21 cellular contexts compared by ENCODE assay signal in genomic region chr4:773214-773613, GRCh38. TPM values are rescaled to one million over a fixed set of nuclear protein-coding genes. Genes with fewer than 3 reads are reported as not detected.
DNase-seq lines count a peak whose midpoint lies in the region; ATAC-seq and TF ChIP-seq lines count a peak whose summit lies in the region.
"Had no signal": no experiment of that assay in that cellular context is flagged by ENCODE, and none has a peak within 500 bp of the region (broad histone marks: within the 10 kb centered on the region; RNA-seq: fewer than 3 reads in every experiment).

No MANE protein-coding gene starts in this region.

- peaks cover 41 to 42% of the 10 kb centered on the region in 2 donors for H3K4me1 Mint-ChIP-seq in effector memory CD8-positive, alpha-beta T cell (ENCODE audit: low read depth in 2 of 2)

- H3K36me3 ChIP-seq in breast epithelium (no peaks in the 10 kb centered on the region), mammary epithelial cell (ENCODE audit: insufficient read depth, low read length) (peaks cover 18% of the 10 kb centered on the region), subcutaneous abdominal adipose tissue (ENCODE audit: control insufficient read depth in 5 of 5, insufficient read depth in 5 of 5, low read length in 5 of 5) (peaks cover 0 to 56% (median 33%) of the 10 kb centered on the region in 5 donors), Peyer's patch (peaks cover 0 to 48% (median 0%) of the 10 kb centered on the region in 3 donors)

- H2AFZ ChIP-seq in mammary epithelial cell (ENCODE audit: low read depth, low read length): no peak overlapping the region
- H2AFZ ChIP-seq: GM23248, hepatocyte had no signal

- WGBS in mammary epithelial cell (ENCODE audit: low coverage, missing lambda C conversion rate): 68% methylated on average over 5 of the region's 9 CpGs
- 50% methylated on average over 9 of the region's 9 CpGs for WGBS in right cardiac atrium

- H3K27ac ChIP-seq in breast epithelium (peak overlapping the region; percentile 23 to 66), mammary epithelial cell (ENCODE audit: insufficient read depth, low read depth, low read length) (no peak overlapping the region), right cardiac atrium (ENCODE audit: low read length) (peak overlapping the region; percentile 33), subcutaneous abdominal adipose tissue (ENCODE audit: low read depth, low read length) (peak overlapping the region; percentile 51), Peyer's patch (no peak overlapping the region)
- H3K27ac ChIP-seq: GM23248 had no signal

- no peaks in the 10 kb centered on the region for H3K9me3 Mint-ChIP-seq in effector memory CD8-positive, alpha-beta T cell
- H3K9me3 Mint-ChIP-seq: activated naive CD4-positive, alpha-beta T cell treated with anti-CD3 and anti-CD28 coated beads for 36 hours; CD8-positive, alpha-beta memory T cell; central memory CD8-positive, alpha-beta T cell had no signal

- dilution Hi-C loops in mammary epithelial cell (cut with HindIII; ENCODE audit: low sequenced_read_pairs): no loop called here

- BruUV-seq in mammary epithelial cell (replicated peaks; lab: Mats Ljungman, UMichigan): no TSS peak

- H3K27me3 Mint-ChIP-seq in effector memory CD8-positive, alpha-beta T cell: no peaks in the 10 kb centered on the region
- H3K27me3 Mint-ChIP-seq: CD8-positive, alpha-beta memory T cell; central memory CD8-positive, alpha-beta T cell had no signal

- TF ChIP-seq POLR2A in breast epithelium (IDR thresholded peaks at IDR 0.05) (no peak), Peyer's patch (IDR thresholded peaks at IDR 0.05) (no peak)

- peaks cover 88% of the 10 kb centered on the region for H3K79me2 ChIP-seq in mammary epithelial cell (ENCODE audit: insufficient read depth, low read length)

- intact Hi-C loops in breast epithelium (cut with DNase I; ENCODE audit: low total_unique reads): no loop called here
- intact Hi-C loops in mammary epithelial cell (cut with micrococcal nuclease): no loop called here
- intact Hi-C loops in right cardiac atrium (cut with DNase I): no loop called here

- H3K4me2 ChIP-seq in mammary epithelial cell (ENCODE audit: insufficient read depth, low read depth, low read length): no peak overlapping the region
- H3K4me2 ChIP-seq: hepatocyte had no signal

- H3K4me1 ChIP-seq in breast epithelium (peaks cover 0 to 3% of the 10 kb centered on the region in 2 donors), mammary epithelial cell (ENCODE audit: insufficient read depth, low read length) (no peaks in the 10 kb centered on the region), right cardiac atrium (ENCODE audit: control insufficient read depth, insufficient read depth, low read length) (peaks cover 12% of the 10 kb centered on the region), subcutaneous abdominal adipose tissue (ENCODE audit: control insufficient read depth in 5 of 5, insufficient read depth in 5 of 5, low read length in 5 of 5) (peaks cover 2 to 39% (median 30%) of the 10 kb centered on the region in 5 donors), Peyer's patch (peaks cover 0 to 13% (median 0%) of the 10 kb centered on the region in 4 donors)

- no peak for ATAC-seq in effector memory CD8-positive, alpha-beta T cell (replicated peaks)
- ATAC-seq in right cardiac atrium: peak; percentile 39 to 45
- ATAC-seq: PC-3 had no signal

- CTCF ChIA-PET in mammary epithelial cell (lab: Charles Lee; ENCODE audit: low non-redundant PET): no interaction called here

- peaks cover 78% of the 10 kb centered on the region for H3K36me3 Mint-ChIP-seq in effector memory CD8-positive, alpha-beta T cell (ENCODE audit: insufficient read depth)

- H3K4me3 Mint-ChIP-seq in effector memory CD8-positive, alpha-beta T cell: peak overlapping the region; percentile 39 to 58
- H3K4me3 Mint-ChIP-seq: activated naive CD4-positive, alpha-beta T cell treated with anti-CD3 and anti-CD28 coated beads for 36 hours; central memory CD8-positive, alpha-beta T cell had no signal

- in situ Hi-C loops in mammary epithelial cell (cut with MboI; ENCODE audit: low sequenced_read_pairs in 2 of 2): no loop called here

- no peaks in the 10 kb centered on the region for H3K9me3 ChIP-seq in breast epithelium
- no peaks in the 10 kb centered on the region for H3K9me3 ChIP-seq in mammary epithelial cell (replicated peaks; ENCODE audit: insufficient read depth, low read length)
- H3K9me3 ChIP-seq in right cardiac atrium (ENCODE audit: control insufficient read depth, low read length): no peaks in the 10 kb centered on the region
- H3K9me3 ChIP-seq in subcutaneous abdominal adipose tissue (ENCODE audit: control insufficient read depth in 5 of 5, low read length in 5 of 5): no peaks in the 10 kb centered on the region
- no peaks in the 10 kb centered on the region for H3K9me3 ChIP-seq in Peyer's patch
- H3K9me3 ChIP-seq: MG63 had no signal

- no peaks in the 10 kb centered on the region for H3K27me3 ChIP-seq in breast epithelium
- no peaks in the 10 kb centered on the region for H3K27me3 ChIP-seq in mammary epithelial cell (ENCODE audit: insufficient read depth, low read length)
- no peaks in the 10 kb centered on the region for H3K27me3 ChIP-seq in right cardiac atrium (ENCODE audit: control insufficient read depth, insufficient read depth)
- no peaks in the 10 kb centered on the region for H3K27me3 ChIP-seq in subcutaneous abdominal adipose tissue (ENCODE audit: control insufficient read depth in 5 of 5, insufficient read depth in 4 of 5, low read length in 5 of 5)
- no peaks in the 10 kb centered on the region for H3K27me3 ChIP-seq in Peyer's patch
- H3K27me3 ChIP-seq: hepatocyte, MG63 had no signal

- DNase-seq in breast epithelium (ENCODE audit: low spot score in 2 of 2): no peak
- DNase-seq in mammary epithelial cell: no peak
- no peak for DNase-seq in effector memory CD8-positive, alpha-beta T cell
- DNase-seq in right cardiac atrium: peak in 1 of 3 donors; percentile 74
- DNase-seq in Peyer's patch: no peak
- no peak for DNase-seq in midbrain (lab: John Stamatoyannopoulos, UW)
- DNase-seq in NCI-H446 (lab: John Stamatoyannopoulos, UW): no peak
- DNase-seq: activated naive CD4-positive, alpha-beta T cell treated with anti-CD3 and anti-CD28 coated beads for 36 hours; activated T-cell treated with anti-CD3 and anti-CD28 coated beads, Interleukin-2, amount 50 U/mL, for 48 hours; anterior cingulate cortex; CD8-positive, alpha-beta memory T cell; DMS53; GDM1; GM23248; MG63; NCI-H1417 treated with DMSO at 0.1 percent for 48 hours; PC-3; SIG-M5 had no signal

- peak overlapping the region in 1 of 3 donors; percentile 21 for H3K4me3 ChIP-seq in breast epithelium
- H3K4me3 ChIP-seq in mammary epithelial cell (replicated peaks in 1 of 3; ENCODE audit: insufficient read depth in 1 of 3, low read depth in 2 of 3, low read length in 3 of 3): no peak overlapping the region
- no peak overlapping the region for H3K4me3 ChIP-seq in right cardiac atrium (ENCODE audit: low read length)
- no peak overlapping the region for H3K4me3 ChIP-seq in subcutaneous abdominal adipose tissue (ENCODE audit: low read depth in 1 of 5, low read length in 5 of 5)
- H3K4me3 ChIP-seq in Peyer's patch: no peak overlapping the region
- H3K4me3 ChIP-seq: GM23248, hepatocyte, MG63 had no signal

- H4K20me1 ChIP-seq in mammary epithelial cell (ENCODE audit: insufficient read depth, low read length): peaks cover 7% of the 10 kb centered on the region

- TF ChIP-seq CTCF in breast epithelium (IDR thresholded peaks at IDR 0.05) (no peak), mammary epithelial cell (conservative IDR thresholded peaks at IDR 0.05 in 1 of 2, IDR thresholded peaks at IDR 0.05 in 1 of 2; ENCODE audit: extremely low read depth in 1 of 2, insufficient read depth in 1 of 2, low read depth in 1 of 2, low read length in 2 of 2) (no peak), Peyer's patch (IDR thresholded peaks at IDR 0.05) (no peak)

- H3K27ac Mint-ChIP-seq in effector memory CD8-positive, alpha-beta T cell: peak overlapping the region in 1 of 2 donors; percentile 76
- H3K27ac Mint-ChIP-seq: activated naive CD4-positive, alpha-beta T cell treated with anti-CD3 and anti-CD28 coated beads for 36 hours had no signal

- H3K9ac ChIP-seq in mammary epithelial cell (ENCODE audit: insufficient read depth, low read length) (no peak overlapping the region), subcutaneous abdominal adipose tissue (ENCODE audit: low read length in 5 of 5) (peak overlapping the region in 2 of 5 donors; percentile 8 to 13)
- H3K9ac ChIP-seq: GM23248 had no signal

RNA-seq across cellular contexts. Expression of gene CPLX1, which starts 52.7 kb away (rescaled TPM):
- total RNA-seq in breast epithelium (1 to 10 TPM in 2 of 3 donors, under 1 TPM in 1; 0.16 to 2.6 (median 1.2) TPM), mammary epithelial cell (1 to 10 TPM in 1 of 2 donors, not detected in 1; 1.1 TPM), right cardiac atrium (1 to 10 TPM; 2.1 to 9.3 (median 4.5) TPM), Peyer's patch (under 1 TPM in 2 of 4 donors, not detected in 2; 0.35 to 0.67 TPM)
- polyA plus RNA-seq in mammary epithelial cell (0.22 TPM), right cardiac atrium (7.2 TPM)
- not detected for polyA minus RNA-seq in mammary epithelial cell
- total RNA-seq: GM23248 had no signal
- polyA plus RNA-seq: CD8-positive, alpha-beta memory T cell; GM23248 had no signal

Comparison
In these comparisons a context has a peak if more than half of its experiments do, and no peak if none do; other contexts are left out.
1. H3K27ac ChIP-seq: peak in breast epithelium (2 of 2), right cardiac atrium (single experiment) and subcutaneous abdominal adipose tissue (single experiment); none in mammary epithelial cell (single experiment) and Peyer's patch (0 of 4).